ENCODE assay signal across 2 cellular contexts in genomic region chr17:48645639-48646182, GRCh38.
TF ChIP-seq lines count a peak whose summit lies in the region.

No MANE protein-coding gene starts in this region.

TF ChIP-seq in HCT116, 20 proteins besides CTCF, POLR2A, EP300 and RAD21:
- TF ChIP-seq CEBPB (IDR thresholded peaks at IDR 0.05; ENCODE audit: low read depth) (no peak), ELF1 (IDR thresholded peaks at IDR 0.05; ENCODE audit: borderline replicate concordance, low read depth) (no peak), YY1 (IDR thresholded peaks at IDR 0.05; ENCODE audit: extremely low read depth, insufficient replicate concordance, low read depth, low read length) (peak; percentile 59)

TF ChIP-seq in K562, 482 proteins besides CTCF, POLR2A, EP300 and RAD21:
- TF ChIP-seq TSC22D4 (tag; IDR thresholded peaks at IDR 0.05) (no peak), PHB2 (IDR thresholded peaks at IDR 0.05; ENCODE audit: low read depth) (no peak), TSHZ1 (CRISPR knock-in tag; IDR thresholded peaks at IDR 0.05) (no peak), ZNF212 (CRISPR knock-in tag; IDR thresholded peaks at IDR 0.05) (no peak), SNAPC5 (CRISPR knock-in tag; IDR thresholded peaks at IDR 0.05) (no peak), NUFIP1 (IDR thresholded peaks at IDR 0.05; ENCODE audit: partially characterized antibody) (no peak), YY1 (IDR thresholded peaks at IDR 0.05; ENCODE audit: borderline replicate concordance in 1 of 3, control insufficient read depth in 1 of 3, extremely low read depth in 1 of 3, insufficient read depth in 3 of 3, insufficient read length in 1 of 3, insufficient replicate concordance in 2 of 3, low read depth in 1 of 3, low read length in 2 of 3) (peak in 1 of 3 experiments; percentile 18), ARID1B (IDR thresholded peaks at IDR 0.05) (no peak), BRD9 (IDR thresholded peaks at IDR 0.05; ENCODE audit: low read depth, partially characterized antibody) (no peak), KDM5B (IDR thresholded peaks at IDR 0.05; ENCODE audit: insufficient replicate concordance, low read depth, low read length) (no peak), VEZF1 (CRISPR knock-in tag; IDR thresholded peaks at IDR 0.05) (peak; percentile 18; the same call in 1 of the 2 replicates), ZNF77 (CRISPR knock-in tag; IDR thresholded peaks at IDR 0.05) (no peak)
- TF ChIP-seq, protein P1, sequence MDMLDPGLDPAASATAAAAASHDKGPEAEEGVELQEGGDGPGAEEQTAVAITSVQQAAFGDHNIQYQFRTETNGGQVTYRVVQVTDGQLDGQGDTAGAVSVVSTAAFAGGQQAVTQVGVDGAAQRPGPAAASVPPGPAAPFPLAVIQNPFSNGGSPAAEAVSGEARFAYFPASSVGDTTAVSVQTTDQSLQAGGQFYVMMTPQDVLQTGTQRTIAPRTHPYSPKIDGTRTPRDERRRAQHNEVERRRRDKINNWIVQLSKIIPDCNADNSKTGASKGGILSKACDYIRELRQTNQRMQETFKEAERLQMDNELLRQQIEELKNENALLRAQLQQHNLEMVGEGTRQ (CRISPR knock-in tag; IDR thresholded peaks at IDR 0.05) = no peak
